ENCODE assay signal across 18 cellular contexts in the genomic region with DNA sequence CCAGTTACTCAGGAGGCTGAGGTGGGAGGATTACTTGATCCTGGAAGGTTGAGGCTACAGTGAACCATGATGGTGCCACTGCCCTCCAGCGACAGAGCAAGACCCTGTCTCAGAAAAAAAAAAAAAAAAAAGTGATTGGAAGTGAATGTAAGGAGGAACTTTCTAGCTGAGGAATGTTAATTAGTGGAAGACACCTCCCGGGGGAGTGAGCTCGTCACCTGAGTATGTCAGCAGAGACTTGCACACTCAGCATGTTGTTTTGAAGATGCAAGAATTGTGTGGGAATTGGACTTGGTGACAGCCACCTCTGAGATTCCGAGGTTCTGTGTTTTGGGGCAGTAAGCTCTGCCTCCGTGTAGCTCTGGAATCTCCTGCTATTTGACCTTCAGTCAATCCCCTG. TPM values are rescaled to one million over a fixed set of nuclear protein-coding genes. Genes with fewer than 3 reads are reported as not detected.
DNase-seq lines count a peak whose midpoint lies in the region; FAIRE-seq and TF ChIP-seq lines count a peak whose summit lies in the region.
"Had no signal": no experiment of that assay in that cellular context is flagged by ENCODE, and none has a peak within 500 bp of the region (broad histone marks: within the 10 kb centered on the region; RNA-seq: fewer than 3 reads in every experiment).

No MANE protein-coding gene starts in this region.

- H3K27ac ChIP-seq in Peyer's patch, result peak overlapping the region in 3 of 4 donors; percentile 50 to 83 (median 68)
- H3K27ac ChIP-seq in endothelial cell of umbilical vein (ENCODE audit: insufficient read depth, low read depth, low read length), result peak overlapping the region; percentile 28
- H3K27ac ChIP-seq in tibial artery, result peak overlapping the region; percentile 83 to 86
- H3K27ac ChIP-seq: WERI-Rb-1 had no signal

- TF ChIP-seq POLR2A in Peyer's patch (IDR thresholded peaks at IDR 0.05), result no peak
- no peak for TF ChIP-seq POLR2A in endothelial cell of umbilical vein (IDR thresholded peaks at IDR 0.05; ENCODE audit: low read depth, low read length)

- H3K4me2 ChIP-seq in endothelial cell of umbilical vein (ENCODE audit: insufficient read depth, low read length), result peak overlapping the region; percentile 34

- H3K27ac Mint-ChIP-seq in nephron, result peak overlapping the region; percentile 93 to 98 (median 96)
- H3K27ac Mint-ChIP-seq: activated naive CD8-positive, alpha-beta T cell treated with anti-CD3 and anti-CD28 coated beads, Interleukin-2, amount 50 U/mL, for 24 hours; stimulated activated naive CD8-positive, alpha-beta T cell treated with anti-CD3 and anti-CD28 coated beads, Interleukin-15, Interleukin-2, amounts not matched to agents 100 ng/mL and 50 ng/mL, for 24 hours had no signal

- peak in 1 of 3 donors; percentile 4 for DNase-seq in Peyer's patch
- DNase-seq in endothelial cell of umbilical vein (ENCODE audit: low read depth, low spot score), result no peak
- peak in 1 of 2 donors; percentile 32 for DNase-seq in tibial artery
- no peak for DNase-seq in NCI-H82 (lab: John Stamatoyannopoulos, UW)
- DNase-seq in BE2C, result no peak
- DNase-seq in epidermal melanocyte (ENCODE audit: insufficient read length, low spot score), result no peak
- no peak for DNase-seq in D341Med (ENCODE audit: low spot score)
- DNase-seq: activated CD8-positive, alpha-beta memory T cell treated with anti-CD3 and anti-CD28 coated beads, Interleukin-2, amount 50 U/mL, for 4 hours; activated naive CD8-positive, alpha-beta T cell treated with anti-CD3 and anti-CD28 coated beads, Interleukin-2, amount 50 U/mL, for 24 hours; Calu3; NCI-H1105 treated with DMSO at 0.1 percent for 48 hours; NCI-H526; stimulated activated CD4-positive, alpha-beta T cell treated with anti-CD3 and anti-CD28 coated beads, Interleukin-4, amount 100 ng/mL, for 1 hour; WERI-Rb-1 had no signal

- peaks cover 0 to 53% (median 0%) of the 10 kb centered on the region in 4 donors for H3K4me1 ChIP-seq in Peyer's patch
- H3K4me1 ChIP-seq in endothelial cell of umbilical vein (ENCODE audit: control insufficient read depth, extremely low read depth, insufficient read depth, low read length), result peaks cover 53% of the 10 kb centered on the region
- H3K4me1 ChIP-seq in tibial artery, result peaks cover 7 to 100% (median 84%) of the 10 kb centered on the region in 4 donors
- peaks cover 61% of the 10 kb centered on the region for H3K4me1 ChIP-seq in BE2C

- intact Hi-C loops in endothelial cell of umbilical vein (cut with micrococcal nuclease), result no loop called here
- intact Hi-C loops in tibial artery (cut with DNase I; ENCODE audit: low total_unique reads), result loop anchor here (10.0 kb wide), 1 partner anchor 159 kb away; no protein-coding TSS in a partner anchor

- no peaks in the 10 kb centered on the region for H4K20me1 ChIP-seq in endothelial cell of umbilical vein (replicated peaks; ENCODE audit: control insufficient read depth, extremely low read depth, insufficient read depth, low read length)

- POLR2A ChIA-PET in endothelial cell of umbilical vein (lab: Charles Lee), result no interaction called here

- BruUV-seq in endothelial cell of umbilical vein (replicated peaks; lab: Mats Ljungman, UMichigan), result no TSS peak

- H3K9me3 Mint-ChIP-seq in nephron, result no peaks in the 10 kb centered on the region
- H3K9me3 Mint-ChIP-seq: activated naive CD8-positive, alpha-beta T cell treated with anti-CD3 and anti-CD28 coated beads, Interleukin-2, amount 50 U/mL, for 24 hours; stimulated activated naive CD8-positive, alpha-beta T cell treated with anti-CD3 and anti-CD28 coated beads, Interleukin-15, Interleukin-2, amounts not matched to agents 100 ng/mL and 50 ng/mL, for 24 hours had no signal

- H3K79me2 ChIP-seq in endothelial cell of umbilical vein (ENCODE audit: control insufficient read depth, insufficient read depth, low read length), result peaks cover 53% of the 10 kb centered on the region

- H2AFZ ChIP-seq in endothelial cell of umbilical vein (ENCODE audit: low read depth, low read length), result no peak overlapping the region

- H3K9ac ChIP-seq in endothelial cell of umbilical vein (replicated peaks; ENCODE audit: extremely low read depth, insufficient read depth, low read length), result peak overlapping the region; percentile 12

- FAIRE-seq in endothelial cell of umbilical vein (lab: Jason Lieb, UNC), result no peak

- dilution Hi-C loops in endothelial cell of umbilical vein (cut with MboI; ENCODE audit: extremely low pct_ligation_motif_present, low sequenced_read_pairs), result no loop called here

- H3K4me3 Mint-ChIP-seq in nephron, result peak overlapping the region; percentile 59 to 66 (median 65)
- H3K4me3 Mint-ChIP-seq: activated naive CD8-positive, alpha-beta T cell treated with anti-CD3 and anti-CD28 coated beads, Interleukin-2, amount 50 U/mL, for 24 hours; stimulated activated naive CD8-positive, alpha-beta T cell treated with anti-CD3 and anti-CD28 coated beads, Interleukin-15, Interleukin-2, amounts not matched to agents 100 ng/mL and 50 ng/mL, for 24 hours had no signal

- no peaks in the 10 kb centered on the region for H3K9me1 ChIP-seq in endothelial cell of umbilical vein (replicated peaks; ENCODE audit: control insufficient read depth, extremely low read depth, insufficient read depth, low read length)

- H3K4me3 ChIP-seq in Peyer's patch (no peak overlapping the region), endothelial cell of umbilical vein (replicated peaks in 1 of 3; ENCODE audit: insufficient read depth in 1 of 3, low read depth in 1 of 3, low read length in 3 of 3) (no peak overlapping the region), tibial artery (no peak overlapping the region), BE2C (ENCODE audit: low read depth, low read length) (no peak overlapping the region)
- H3K4me3 ChIP-seq: ovary had no signal

- peaks cover 0 to 14% (median 0%) of the 10 kb centered on the region in 3 donors for H3K36me3 ChIP-seq in Peyer's patch
- peaks cover 4 to 24% of the 10 kb centered on the region in 2 experiments for H3K36me3 ChIP-seq in endothelial cell of umbilical vein (ENCODE audit: control insufficient read depth in 2 of 2, extremely low read depth in 1 of 2, insufficient read depth in 2 of 2, low read length in 2 of 2)
- H3K36me3 ChIP-seq in tibial artery, result peaks cover 10 to 11% (median 11%) of the 10 kb centered on the region in 3 donors
- peaks cover 8% of the 10 kb centered on the region for H3K36me3 ChIP-seq in BE2C
- H3K36me3 ChIP-seq: ovary, WERI-Rb-1 had no signal

- H3K27me3 Mint-ChIP-seq in nephron (ENCODE audit: low read depth), result peaks cover 3% of the 10 kb centered on the region
- H3K27me3 Mint-ChIP-seq: activated naive CD8-positive, alpha-beta T cell treated with anti-CD3 and anti-CD28 coated beads, Interleukin-2, amount 50 U/mL, for 24 hours; stimulated activated naive CD8-positive, alpha-beta T cell treated with anti-CD3 and anti-CD28 coated beads, Interleukin-15, Interleukin-2, amounts not matched to agents 100 ng/mL and 50 ng/mL, for 24 hours had no signal

- TF ChIP-seq CTCF in Peyer's patch (IDR thresholded peaks at IDR 0.05), result no peak
- no peak for TF ChIP-seq CTCF in endothelial cell of umbilical vein (IDR thresholded peaks at IDR 0.05; ENCODE audit: extremely low read depth in 1 of 2, insufficient read depth in 1 of 2, low read depth in 1 of 2, low read length in 2 of 2)
- TF ChIP-seq CTCF in nephron (IDR thresholded peaks at IDR 0.05; ENCODE audit: unreplicated experiment in 3 of 3), result peak in 1 of 3 experiments; percentile 19
- no peak for TF ChIP-seq CTCF in tibial artery (IDR thresholded peaks at IDR 0.05)
- no peak for TF ChIP-seq CTCF in BE2C (IDR thresholded peaks at IDR 0.05; ENCODE audit: low read depth, low read length)

- H3K9me3 ChIP-seq in Peyer's patch, result no peaks in the 10 kb centered on the region
- H3K9me3 ChIP-seq in endothelial cell of umbilical vein (replicated peaks; ENCODE audit: control insufficient read depth, insufficient read depth, low read length), result no peaks in the 10 kb centered on the region
- no peaks in the 10 kb centered on the region for H3K9me3 ChIP-seq in tibial artery
- no peaks in the 10 kb centered on the region for H3K9me3 ChIP-seq in BE2C
- H3K9me3 ChIP-seq: ovary had no signal

- CTCF ChIA-PET in endothelial cell of umbilical vein (lab: Charles Lee), result interaction anchor here (0.7 to 6.8 kb wide), 6 partner anchors 9 to 99 kb away, joined by 3 to 52 read pairs (median 25); no protein-coding TSS in a partner anchor

- H3K4me1 Mint-ChIP-seq in nephron, result peaks cover 83% of the 10 kb centered on the region
- H3K4me1 Mint-ChIP-seq: activated naive CD8-positive, alpha-beta T cell treated with anti-CD3 and anti-CD28 coated beads, Interleukin-2, amount 50 U/mL, for 24 hours had no signal

- no peaks in the 10 kb centered on the region for H3K27me3 ChIP-seq in Peyer's patch
- H3K27me3 ChIP-seq in endothelial cell of umbilical vein (ENCODE audit: control insufficient read depth in 2 of 2, insufficient read depth in 2 of 2, low read length in 2 of 2), result no peaks in the 10 kb centered on the region
- H3K27me3 ChIP-seq in tibial artery, result no peaks in the 10 kb centered on the region
- no peaks in the 10 kb centered on the region for H3K27me3 ChIP-seq in BE2C
- H3K27me3 ChIP-seq: ovary had no signal

- H3K36me3 Mint-ChIP-seq in nephron (ENCODE audit: low read depth), result peaks cover 23% of the 10 kb centered on the region

RNA-seq across cellular contexts. Expression of a gene that starts 3.6 kb away (rescaled TPM):
- total RNA-seq in Peyer's patch (10 to 100 TPM; 28.1 to 93.3 (median 75.8) TPM), endothelial cell of umbilical vein (93.9 and 121 TPM in 2 replicates)
- 56.9 and 68.4 TPM in 2 replicates for polyA plus RNA-seq in endothelial cell of umbilical vein
- polyA plus RNA-seq in endothelial cell of umbilical vein (2011; cell fraction: cytosol; rRNA removed), result 58.1 and 70.3 TPM in 2 replicates
- polyA plus RNA-seq in endothelial cell of umbilical vein (2011; cell fraction: nucleus; rRNA removed), result 80.9 and 110 TPM in 2 replicates
- 58.3 and 66.7 TPM in 2 replicates for polyA plus RNA-seq in endothelial cell of umbilical vein (2012)
- polyA minus RNA-seq in endothelial cell of umbilical vein, result 84.2 and 147 TPM in 2 replicates
- polyA minus RNA-seq in endothelial cell of umbilical vein (2011; cell fraction: cytosol; rRNA and poly(A)+ RNA removed), result 8.7 TPM
- polyA minus RNA-seq in endothelial cell of umbilical vein (2011; cell fraction: nucleus; rRNA and poly(A)+ RNA removed), result 66.6 and 71.2 TPM in 2 replicates
- polyA plus RNA-seq in BE2C (2012; ENCODE audit: insufficient read depth, insufficient read length, low read depth), result 35.2 TPM

RNA-seq across cellular contexts. Expression of a gene that starts 17.0 kb away (rescaled TPM):
- under 1 TPM in 1 of 4 donors, not detected in 3; 0.54 TPM for total RNA-seq in Peyer's patch
- total RNA-seq in endothelial cell of umbilical vein, result 1.1 and 1.2 TPM in 2 replicates
- 0.43 and 0.59 TPM in 2 replicates for polyA plus RNA-seq in endothelial cell of umbilical vein
- polyA plus RNA-seq in endothelial cell of umbilical vein (2011; cell fraction: cytosol; rRNA removed), result 0.27 and 0.37 TPM in 2 replicates
- polyA plus RNA-seq in endothelial cell of umbilical vein (2011; cell fraction: nucleus; rRNA removed), result 0.55 and 0.80 TPM in 2 replicates
- 0.28 and 0.67 TPM in 2 replicates for polyA plus RNA-seq in endothelial cell of umbilical vein (2012)
- polyA minus RNA-seq in endothelial cell of umbilical vein, result 0.68 and 0.75 TPM in 2 replicates
- polyA minus RNA-seq in endothelial cell of umbilical vein (2011; cell fraction: cytosol; rRNA and poly(A)+ RNA removed), result not detected
- polyA minus RNA-seq in endothelial cell of umbilical vein (2011; cell fraction: nucleus; rRNA and poly(A)+ RNA removed), result 0.77 and 1.1 TPM in 2 replicates
- 1.4 TPM for polyA plus RNA-seq in BE2C (2012; ENCODE audit: insufficient read depth, insufficient read length, low read depth)
- total RNA-seq: Calu3, HT-29 had no signal

RNA-seq across cellular contexts. Expression of a gene that starts 56.8 kb away (rescaled TPM):
- total RNA-seq in Peyer's patch (10 to 100 TPM; 35.1 to 53.6 (median 44.0) TPM), endothelial cell of umbilical vein (44.4 and 51.2 TPM in 2 replicates)
- 37.0 and 41.8 TPM in 2 replicates for polyA plus RNA-seq in endothelial cell of umbilical vein
- 39.8 and 41.8 TPM in 2 replicates for polyA plus RNA-seq in endothelial cell of umbilical vein (2011; cell fraction: cytosol; rRNA removed)
- 85.3 and 110 TPM in 2 replicates for polyA plus RNA-seq in endothelial cell of umbilical vein (2011; cell fraction: nucleus; rRNA removed)
- 33.1 and 42.8 TPM in 2 replicates for polyA plus RNA-seq in endothelial cell of umbilical vein (2012)
- polyA minus RNA-seq in endothelial cell of umbilical vein, result 34.4 and 36.8 TPM in 2 replicates
- polyA minus RNA-seq in endothelial cell of umbilical vein (2011; cell fraction: cytosol; rRNA and poly(A)+ RNA removed), result 18.9 TPM
- polyA minus RNA-seq in endothelial cell of umbilical vein (2011; cell fraction: nucleus; rRNA and poly(A)+ RNA removed), result 40.7 and 55.0 TPM in 2 replicates
- polyA plus RNA-seq in BE2C (2012; ENCODE audit: insufficient read depth, insufficient read length, low read depth), result 125 TPM

Comparison
In these comparisons a context has a peak if more than half of its experiments do, and no peak if none do; other contexts are left out.
1. H3K27ac ChIP-seq: peak in every context shown above with its lines; median percentile 84 in tibial artery; 68 in Peyer's patch; 28 in endothelial cell of umbilical vein.